Comparison of ENCODE assay signal across 25 cellular contexts in the genomic region with DNA sequence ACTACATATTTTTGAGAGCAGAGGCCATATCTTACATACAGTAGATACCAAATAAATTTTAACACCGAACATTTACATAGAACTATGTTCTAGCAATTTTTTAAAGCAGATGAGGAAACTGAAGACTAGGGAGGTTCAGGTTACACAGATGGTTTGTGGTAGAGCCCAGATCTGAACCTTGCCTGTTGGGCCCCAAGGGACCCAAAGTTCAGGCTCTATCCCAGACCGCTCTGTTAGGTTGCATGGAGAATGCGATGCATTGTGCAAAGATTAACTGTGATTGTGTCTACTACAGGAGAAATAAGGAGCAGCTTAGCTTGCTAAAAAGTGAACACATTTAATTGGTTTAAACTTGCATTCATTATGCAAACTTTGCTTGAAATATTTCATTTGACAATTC. TPM values are rescaled to one million over a fixed set of nuclear protein-coding genes. Genes with fewer than 3 reads are reported as not detected.
A peak's percentile ranks its signal among the peaks of the same experiment; 100 is the strongest.
DNase-seq lines count a peak whose midpoint lies in the region; ATAC-seq, FAIRE-seq and TF ChIP-seq lines count a peak whose summit lies in the region.
"Had no signal": no experiment of that assay in that cellular context is flagged by ENCODE, and none has a peak within 500 bp of the region (broad histone marks: within the 10 kb centered on the region; RNA-seq: fewer than 3 reads in every experiment).

No MANE protein-coding gene starts in this region.

- H3K9ac ChIP-seq in K562 (ENCODE audit: insufficient read depth in 1 of 2, low read depth in 2 of 2, low read length in 2 of 2) = no peak overlapping the region
- H3K9ac ChIP-seq: BLaER1 treated with 17β-estradiol and CSF1 and Interleukin-3, amounts not matched to agents 10 nM and 100 nM; GM23248 had no signal

- CTCF ChIA-PET in HEK293 (lab: Yijun Ruan, JAX) = no interaction called here
- CTCF ChIA-PET in K562 (lab: Yijun Ruan, JAX; ENCODE audit: low intra/inter-chr PET ratio) = no interaction called here

- no peaks in the 10 kb centered on the region for H3K9me3 ChIP-seq in HEK293 (ENCODE audit: control insufficient read depth, insufficient read depth, low read depth, low read length)
- no peaks in the 10 kb centered on the region for H3K9me3 ChIP-seq in K562 (replicated peaks; ENCODE audit: control insufficient read depth, insufficient read depth, low read depth, low read length)
- H3K9me3 ChIP-seq: A549; BE2C; BLaER1 treated with 17β-estradiol and CSF1 and Interleukin-3, amounts not matched to agents 10 nM and 100 nM had no signal

- DNase-seq in GM23338 (ENCODE audit: low spot score) = no peak
- DNase-seq in K562 (ENCODE audit: extremely low read depth in 1 of 4, low spot score in 3 of 4) = no peak
- no peak for DNase-seq in progenitor cell of endocrine pancreas (ENCODE audit: low spot score, unreplicated experiment)
- DNase-seq in Kasumi-1 (lab: John Stamatoyannopoulos, UW) = no peak
- DNase-seq in T1000 (lab: John Stamatoyannopoulos, UW) = no peak
- DNase-seq: 8988T; ACHN; AML-193; BE2C; CD4-positive, alpha-beta T cell; CD8-positive, alpha-beta memory T cell; DMS 273 treated with DMSO at 0.1 percent for 48 hours; DMS79; EL; GDM1; GM23248; H9 had no signal

- in situ Hi-C loops in K562 (cut with MboI) = no loop called here

- H2AFZ ChIP-seq in GM23338 (no peak overlapping the region), K562 (ENCODE audit: low read depth, low read length) (no peak overlapping the region)
- H2AFZ ChIP-seq: GM23248 had no signal

- 7% methylated on average over 3 of the region's 3 CpGs for WGBS in K562 (ENCODE audit: insufficient coverage, low coverage, missing lambda C conversion rate)

- H3K9me1 ChIP-seq in K562 (ENCODE audit: control insufficient read depth, insufficient read depth, low read length) = no peaks in the 10 kb centered on the region

- TF ChIP-seq EP300 in K562 (IDR thresholded peaks at IDR 0.05; ENCODE audit: low read length) = no peak

- H3K4me1 ChIP-seq in GM23338 (ENCODE audit: insufficient read depth) (peaks cover 19% of the 10 kb centered on the region; the same call in 1 of the 2 replicates), HEK293 (ENCODE audit: control insufficient read depth, insufficient read depth, low read length) (no peaks in the 10 kb centered on the region), K562 (replicated peaks in 1 of 2; ENCODE audit: control insufficient read depth in 2 of 2, insufficient read depth in 2 of 2, low read length in 2 of 2) (no peaks in the 10 kb centered on the region)
- H3K4me1 ChIP-seq: A549, BE2C had no signal

- ATAC-seq in GM23338 (peak; percentile 65), K562 (peak; percentile 54), GM19395 (IDR thresholded peaks at IDR 0.05; ENCODE audit: unreplicated experiment) (no peak)
- ATAC-seq: A549, GM12878 had no signal

- H3K9me3 Mint-ChIP-seq in GM23338 (no peaks in the 10 kb centered on the region), progenitor cell of endocrine pancreas (ENCODE audit: low read depth) (no peaks in the 10 kb centered on the region)
- H3K9me3 Mint-ChIP-seq: CD4-positive, alpha-beta T cell had no signal

- POLR2A ChIA-PET in HEK293 (lab: Yijun Ruan, JAX) = no interaction called here
- POLR2A ChIA-PET in K562 (lab: Yijun Ruan, JAX) = interaction anchor here (0.7 to 1.6 kb wide), 2 partner anchors 11 to 452 kb away, joined by 3 read pairs; no protein-coding TSS in a partner anchor

- H3K4me3 Mint-ChIP-seq in GM23338 (no peak overlapping the region), progenitor cell of endocrine pancreas (ENCODE audit: low read depth) (no peak overlapping the region)
- H3K4me3 Mint-ChIP-seq: CD14-positive monocyte; CD4-positive, alpha-beta T cell; CD8-positive, alpha-beta memory T cell; H9 had no signal

- H3K9me2 ChIP-seq in GM23338 (ENCODE audit: insufficient read depth) = no peaks in the 10 kb centered on the region

- H3K4me2 ChIP-seq in GM23338 = no peak overlapping the region
- H3K4me2 ChIP-seq in K562 (ENCODE audit: insufficient read depth, low read length) = no peak overlapping the region
- H3K4me2 ChIP-seq: A549; BLaER1 treated with 17β-estradiol and CSF1 and Interleukin-3, amounts not matched to agents 10 nM and 100 nM had no signal

- TF ChIP-seq POLR2A in K562 (conservative IDR thresholded peaks at IDR 0.05) = no peak

- no peaks in the 10 kb centered on the region for H3F3A ChIP-seq in GM23338 (replicated peaks; ENCODE audit: low read depth)

- TF ChIP-seq CTCF in GM23338 (conservative IDR thresholded peaks at IDR 0.05; ENCODE audit: low read depth in 2 of 2) (no peak), HEK293 (tag by site-specific recombination; IDR thresholded peaks at IDR 0.05) (no peak), K562 (IDR thresholded peaks at IDR 0.05 in 2 of 3, conservative IDR thresholded peaks at IDR 0.05 in 1 of 3; ENCODE audit: insufficient read depth in 2 of 3, low read depth in 1 of 3, low read length in 3 of 3) (no peak), progenitor cell of endocrine pancreas (IDR thresholded peaks at IDR 0.05; ENCODE audit: unreplicated experiment) (no peak)

- TF ChIP-seq RAD21 in K562 (CRISPR knock-in tag; conservative IDR thresholded peaks at IDR 0.05 in 1 of 2, IDR thresholded peaks at IDR 0.05 in 1 of 2) = no peak

- intact Hi-C loops in K562 (cut with micrococcal nuclease) = no loop called here

- H3K27ac ChIP-seq in GM23338 (ENCODE audit: low read depth) (no peak overlapping the region), HEK293 (ENCODE audit: extremely low read depth, low read depth, low read length) (no peak overlapping the region), K562 (ENCODE audit: extremely low read depth, low read depth, low read length) (no peak overlapping the region)
- H3K27ac ChIP-seq: A549; BLaER1 treated with 17β-estradiol and CSF1 and Interleukin-3, amounts not matched to agents 10 nM and 100 nM; GM23248 had no signal

- no peak for FAIRE-seq in K562 (lab: Jason Lieb, UNC)
- FAIRE-seq: A549, D721Med, GM12878, GM18507 had no signal

- H3K4me1 Mint-ChIP-seq in GM23338 = peaks cover 30% of the 10 kb centered on the region
- peaks cover 21% of the 10 kb centered on the region for H3K4me1 Mint-ChIP-seq in progenitor cell of endocrine pancreas (ENCODE audit: low read depth)
- H3K4me1 Mint-ChIP-seq: CD14-positive monocyte; CD8-positive, alpha-beta memory T cell had no signal

- H3K36me3 Mint-ChIP-seq in GM23338 (ENCODE audit: low read depth) (no peaks in the 10 kb centered on the region), progenitor cell of endocrine pancreas (ENCODE audit: insufficient read depth) (no peaks in the 10 kb centered on the region)
- H3K36me3 Mint-ChIP-seq: CD14-positive monocyte; CD8-positive, alpha-beta memory T cell had no signal

- H3K79me2 ChIP-seq in GM23338 (replicated peaks; ENCODE audit: insufficient read depth) (no peaks in the 10 kb centered on the region), K562 (ENCODE audit: control insufficient read depth, insufficient read depth, low read length) (no peaks in the 10 kb centered on the region)

- no peaks in the 10 kb centered on the region for H4K20me1 ChIP-seq in GM23338 (replicated peaks; ENCODE audit: insufficient read depth)
- H4K20me1 ChIP-seq in K562 (replicated peaks; ENCODE audit: control insufficient read depth, insufficient read depth, low read length) = no peaks in the 10 kb centered on the region
- H4K20me1 ChIP-seq: BLaER1 treated with 17β-estradiol and CSF1 and Interleukin-3, amounts not matched to agents 10 nM and 100 nM had no signal

- H3K4me3 ChIP-seq in GM23338 (no peak overlapping the region), HEK293 (ENCODE audit: low read depth, low read length) (no peak overlapping the region), K562 (no peak overlapping the region)
- H3K4me3 ChIP-seq: A549; BLaER1 treated with 17β-estradiol and CSF1 and Interleukin-3, amounts not matched to agents 10 nM and 100 nM; GM12878; GM23248 had no signal

- H3K27me3 Mint-ChIP-seq in GM23338 (ENCODE audit: insufficient read depth, low read depth, poor library complexity) (peaks cover 2% of the 10 kb centered on the region), progenitor cell of endocrine pancreas (no peaks in the 10 kb centered on the region)
- H3K27me3 Mint-ChIP-seq: CD4-positive, alpha-beta T cell; CD8-positive, alpha-beta memory T cell had no signal

- H3K27ac Mint-ChIP-seq in GM23338 = no peak overlapping the region
- H3K27ac Mint-ChIP-seq in progenitor cell of endocrine pancreas = peak overlapping the region; percentile 23
- H3K27ac Mint-ChIP-seq: CD14-positive monocyte; CD4-positive, alpha-beta T cell; CD8-positive, alpha-beta memory T cell had no signal

- BruUV-seq in K562 (replicated peaks; lab: Mats Ljungman, UMichigan) = no TSS peak

- H3K36me3 ChIP-seq in GM23338 (ENCODE audit: insufficient read depth) (no peaks in the 10 kb centered on the region), HEK293 (ENCODE audit: control insufficient read depth in 2 of 2, insufficient read depth in 1 of 2, low read length in 2 of 2) (no peaks in the 10 kb centered on the region), K562 (ENCODE audit: control insufficient read depth, insufficient read depth, low read length) (no peaks in the 10 kb centered on the region)
- H3K36me3 ChIP-seq: BE2C; BLaER1 treated with 17β-estradiol and CSF1 and Interleukin-3, amounts not matched to agents 10 nM and 100 nM had no signal

- no peaks in the 10 kb centered on the region for H3K27me3 ChIP-seq in GM23338 (ENCODE audit: insufficient read depth)
- no peaks in the 10 kb centered on the region for H3K27me3 ChIP-seq in K562 (ENCODE audit: control insufficient read depth in 2 of 2, insufficient read depth in 2 of 2, low read length in 2 of 2)
- H3K27me3 ChIP-seq: BE2C; BLaER1 treated with 17β-estradiol and CSF1 and Interleukin-3, amounts not matched to agents 10 nM and 100 nM had no signal

RNA-seq across cellular contexts. Expression of gene DSC3, which starts 16.4 kb away (rescaled TPM):
- 2.1 and 3.7 TPM in 2 replicates for total RNA-seq in GM23338 (2014; rRNA removed; shearing (Covaris generic))
- polyA plus RNA-seq in GM23338 (2016; fragmentation: Nextera tagmentation; extraction: Ambion mirVana) (0.52 and 0.68 TPM in 2 replicates), K562 (2011; rRNA removed) (0.01 TPM in 1 of 2 replicates, not detected in the other), K562 (2014; fragmentation: Illumina TruSeq; extraction: Trizol) (0.06 and 0.24 TPM in 2 replicates), K562 (2014; fragmentation: Nextera tagmentation; extraction: Ambion mirVana) (under 1 TPM; 0.03 to 0.11 TPM), K562 (2014; rRNA removed) (0.05 and 0.08 TPM in 2 replicates)
- 0.05 and 0.16 TPM in 2 replicates for total RNA-seq in K562 (2011; cell fraction: chromatin; rRNA removed; ENCODE audit: low replicate concordance)
- total RNA-seq in K562 (2011; cell fraction: nucleolus; rRNA removed) = not detected in 2 replicates
- total RNA-seq in K562 (2011; cell fraction: nucleoplasm; rRNA removed) = not detected in 2 replicates
- total RNA-seq in K562 (2014; rRNA removed) (0.04 and 0.09 TPM in 2 replicates), K562 (2014; rRNA removed; fragmentation: Illumina TruSeq; extraction: Trizol) (0.07 and 0.10 TPM in 2 replicates), K562 (2015; rRNA removed; fragmentation: Illumina TruSeq; extraction: Trizol) (0.04 and 0.07 TPM in 2 replicates), K562 (2021) (0.07 and 0.40 TPM in 2 replicates), progenitor cell of endocrine pancreas (1.2 TPM in 2 replicates)
- polyA plus RNA-seq in K562 (2011; cell fraction: cytosol; rRNA removed) = 0.01 TPM in 1 of 2 replicates, not detected in the other
- polyA plus RNA-seq in K562 (2011; cell fraction: nucleus; rRNA removed) = not detected in 2 replicates
- polyA plus RNA-seq in K562 (2012) = 0.12 and 0.29 TPM in 2 replicates
- polyA minus RNA-seq in K562 (2011; rRNA and poly(A)+ RNA removed) = 0.03 TPM in 1 of 2 replicates, not detected in the other
- not detected in 2 replicates for polyA minus RNA-seq in K562 (2011; cell fraction: cytosol; rRNA and poly(A)+ RNA removed)
- not detected in 2 replicates for polyA minus RNA-seq in K562 (2011; cell fraction: nucleus; rRNA and poly(A)+ RNA removed)
- total RNA-seq: CD4-positive, alpha-beta T cell; CD8-positive, alpha-beta memory T cell; GM23248 had no signal
- polyA plus RNA-seq: CD14-positive monocyte; CD8-positive, alpha-beta memory T cell; GM23248 had no signal

RNA-seq across cellular contexts. Expression of gene DSC2, which starts 43.3 kb away (rescaled TPM):
- total RNA-seq in GM23338 (2014; rRNA removed; shearing (Covaris generic)) = 20.4 and 23.6 TPM in 2 replicates
- polyA plus RNA-seq in GM23338 (2016; fragmentation: Nextera tagmentation; extraction: Ambion mirVana) (7.9 and 10.5 TPM in 2 replicates), K562 (2011; rRNA removed) (3.8 and 4.5 TPM in 2 replicates), K562 (2014; fragmentation: Illumina TruSeq; extraction: Trizol) (8.3 and 9.5 TPM in 2 replicates), K562 (2014; fragmentation: Nextera tagmentation; extraction: Ambion mirVana) (1 to 10 TPM; 5.0 to 6.4 TPM), K562 (2014; rRNA removed) (3.8 and 4.7 TPM in 2 replicates)
- 3.4 and 8.5 TPM in 2 replicates for total RNA-seq in K562 (2011; cell fraction: chromatin; rRNA removed; ENCODE audit: low replicate concordance)
- total RNA-seq in K562 (2011; cell fraction: nucleolus; rRNA removed) = 3.5 and 4.7 TPM in 2 replicates
- 7.4 and 9.4 TPM in 2 replicates for total RNA-seq in K562 (2011; cell fraction: nucleoplasm; rRNA removed)
- total RNA-seq in K562 (2014; rRNA removed) (4.4 and 5.4 TPM in 2 replicates), K562 (2014; rRNA removed; fragmentation: Illumina TruSeq; extraction: Trizol) (14.2 and 14.9 TPM in 2 replicates), K562 (2015; rRNA removed; fragmentation: Illumina TruSeq; extraction: Trizol) (14.7 and 15.3 TPM in 2 replicates), K562 (2021) (11.6 and 11.8 TPM in 2 replicates), progenitor cell of endocrine pancreas (94.1 and 96.9 TPM in 2 replicates)
- 1.3 and 2.4 TPM in 2 replicates for polyA plus RNA-seq in K562 (2011; cell fraction: cytosol; rRNA removed)
- 2.3 and 3.6 TPM in 2 replicates for polyA plus RNA-seq in K562 (2011; cell fraction: nucleus; rRNA removed)
- 7.3 and 10.1 TPM in 2 replicates for polyA plus RNA-seq in K562 (2012)
- polyA minus RNA-seq in K562 (2011; rRNA and poly(A)+ RNA removed) = 20.5 and 22.3 TPM in 2 replicates
- 8.1 and 9.2 TPM in 2 replicates for polyA minus RNA-seq in K562 (2011; cell fraction: cytosol; rRNA and poly(A)+ RNA removed)
- polyA minus RNA-seq in K562 (2011; cell fraction: nucleus; rRNA and poly(A)+ RNA removed) = 2.3 and 5.7 TPM in 2 replicates
- total RNA-seq: CD4-positive, alpha-beta T cell; CD8-positive, alpha-beta memory T cell; GM23248 had no signal
- polyA plus RNA-seq: CD8-positive, alpha-beta memory T cell; GM23248 had no signal
